ENCODE assay signal across 28 cellular contexts in the genomic region with DNA sequence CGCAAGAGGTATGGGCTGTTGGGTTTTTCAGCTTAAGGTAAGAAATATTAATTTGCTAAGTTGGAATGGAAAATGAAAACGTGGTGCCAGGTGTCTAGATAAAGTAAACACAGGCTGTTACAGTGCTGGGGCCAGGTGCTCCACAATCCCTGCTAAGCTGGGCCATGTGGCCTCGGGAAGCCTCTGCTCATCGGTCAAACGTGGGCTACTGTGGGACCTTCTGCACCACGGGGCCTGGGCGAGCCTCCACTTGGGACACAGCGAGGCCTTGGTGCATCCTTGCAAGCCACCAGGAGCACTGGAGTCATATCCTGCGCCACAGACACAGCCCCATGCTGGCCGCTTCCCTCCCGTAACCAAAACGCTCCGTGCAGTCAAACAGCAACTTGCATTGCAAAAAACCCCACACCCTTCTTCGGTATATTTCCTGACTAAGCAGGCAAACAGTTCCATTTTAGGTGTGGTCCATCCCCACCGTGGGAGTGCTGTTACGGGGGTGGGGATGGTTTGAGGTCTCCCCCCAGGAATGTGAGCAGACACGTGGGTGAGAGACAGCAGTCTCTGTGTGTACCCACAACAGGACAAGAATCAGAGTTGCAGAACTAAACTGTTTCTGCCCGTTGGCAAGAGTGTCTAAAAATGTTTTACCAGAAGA.
"Had no signal": no experiment of that assay in that cellular context is flagged by ENCODE, and none has a peak within 500 bp of the region (broad histone marks: within the 10 kb centered on the region; RNA-seq: fewer than 3 reads in every experiment).

No MANE protein-coding gene starts in this region.

- H3K4me3 ChIP-seq: adrenal gland, body of pancreas, cardiac muscle cell, coronary artery, dorsolateral prefrontal cortex, gastroesophageal sphincter, hepatocyte, psoas muscle, sigmoid colon, thoracic aorta had no signal

- H3K36me3 ChIP-seq: adrenal gland, cardiac muscle cell, gastroesophageal sphincter, sigmoid colon, thoracic aorta had no signal

- DNase-seq: activated CD4-positive, alpha-beta memory T cell treated with anti-CD3 and anti-CD28 coated beads for 36 hours; activated CD4-positive, alpha-beta T cell treated with anti-CD3 and anti-CD28 coated beads, Interleukin-2, amount 10 ng/mL, durations not matched to agents 24 days and 14 days; activated CD4-positive, CD25-positive, alpha-beta regulatory T cell treated with anti-CD3 and anti-CD28 coated beads, Interleukin-2, amount 50 U/mL, for 72 hours; activated CD8-positive, alpha-beta memory T cell treated with anti-CD3 and anti-CD28 coated beads, Interleukin-2, amount 50 U/mL, for 4 hours; activated effector memory CD4-positive, alpha-beta T cell treated with anti-CD3 and anti-CD28 coated beads, Interleukin-2, amount 50 U/mL, for 16 hours; activated naive CD4-positive, alpha-beta T cell treated with anti-CD3 and anti-CD28 coated beads for 36 hours; activated naive CD8-positive, alpha-beta T cell treated with anti-CD3 and anti-CD28 coated beads for 36 hours; activated T-cell treated with anti-CD3 and anti-CD28 coated beads, Interleukin-2, amount 50 U/mL, for 1 hour; adrenal gland; body of pancreas; dorsolateral prefrontal cortex; effector memory CD8-positive, alpha-beta T cell; islet precursor cell; left cardiac atrium; left ventricle myocardium superior; naive thymus-derived CD4-positive, alpha-beta T cell; occipital lobe; psoas muscle; sigmoid colon; small intestine; stimulated activated CD4-positive, alpha-beta T cell treated with anti-CD3 and anti-CD28 coated beads, Interleukin-4, amount 100 ng/mL, for 24 hours had no signal

- H3K79me2 ChIP-seq: hepatocyte, parathyroid adenoma had no signal

- H3K27ac ChIP-seq: adrenal gland, body of pancreas, cardiac muscle cell, coronary artery, dorsolateral prefrontal cortex, gastroesophageal sphincter, hepatocyte, parathyroid adenoma, psoas muscle, sigmoid colon, thoracic aorta had no signal

- H2AFZ ChIP-seq: hepatocyte, parathyroid adenoma had no signal

- H3K9ac ChIP-seq: parathyroid adenoma had no signal

- H3K4me1 ChIP-seq: adrenal gland, body of pancreas, parathyroid adenoma, psoas muscle had no signal

- H3K9me3 ChIP-seq: adrenal gland, body of pancreas, gastroesophageal sphincter, psoas muscle, sigmoid colon, thoracic aorta had no signal

- ATAC-seq: body of pancreas; effector memory CD8-positive, alpha-beta T cell; gastroesophageal sphincter; left cardiac atrium; left ventricle myocardium superior; naive thymus-derived CD4-positive, alpha-beta T cell; psoas muscle; stimulated activated effector memory CD8-positive, alpha-beta T cell treated with anti-CD3 and anti-CD28 coated beads, Interleukin-12 subunit alpha, Interleukin-12 subunit beta, amount 100 ng/mL, for 72 hours had no signal

- H3K4me2 ChIP-seq: hepatocyte had no signal
